8 cellular contexts compared by ENCODE assay signal in genomic region chr6:24125980-24126379, GRCh38. TPM values are rescaled to one million over a fixed set of nuclear protein-coding genes. Genes with fewer than 3 reads are reported as not detected.
A peak's percentile ranks its signal among the peaks of the same experiment; 100 is the strongest.
DNase-seq lines count a peak whose midpoint lies in the region; ATAC-seq and TF ChIP-seq lines count a peak whose summit lies in the region.

A gene with protein sequence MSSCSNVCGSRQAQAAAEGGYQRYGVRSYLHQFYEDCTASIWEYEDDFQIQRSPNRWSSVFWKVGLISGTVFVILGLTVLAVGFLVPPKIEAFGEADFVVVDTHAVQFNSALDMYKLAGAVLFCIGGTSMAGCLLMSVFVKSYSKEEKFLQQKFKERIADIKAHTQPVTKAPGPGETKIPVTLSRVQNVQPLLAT (plus strand): TSS chr6:24126215. CDS start chr6:24134328, 8,113 bp downstream.

- DNase-seq in CMK (ENCODE audit: low read depth) (peak; percentile 8), NCI-H1092 (lab: John Stamatoyannopoulos, UW) (peak; percentile 47), SK-N-DZ (ENCODE audit: low spot score) (peak; percentile 80), coronary artery (ENCODE audit: low spot score) (no peak), tibial artery (no peak), left lobe of liver (ENCODE audit: low spot score) (no peak)

- H3K4me1 ChIP-seq in tibial artery = no peaks in the 10 kb centered on the region

- H3K4me3 ChIP-seq in iPS-18c (ENCODE audit: insufficient read depth, low read depth, low read length) (peak within 1 kb of the TSS; percentile 53), coronary artery (no peak within 1 kb of the TSS), tibial artery (no peak within 1 kb of the TSS)

- H3K36me3 ChIP-seq in tibial artery = no peaks in the 10 kb centered on the region

- no peaks in the 10 kb centered on the region for H3K9me3 ChIP-seq in iPS-18c (ENCODE audit: control insufficient read depth, insufficient read depth, low read length)
- no peaks in the 10 kb centered on the region for H3K9me3 ChIP-seq in tibial artery

- no peak for TF ChIP-seq CTCF in coronary artery (IDR thresholded peaks at IDR 0.05)
- TF ChIP-seq CTCF in tibial artery (IDR thresholded peaks at IDR 0.05) = no peak

- ATAC-seq in HG03520 (IDR thresholded peaks at IDR 0.05; ENCODE audit: unreplicated experiment) = no peak
- no peak for ATAC-seq in left lobe of liver

- H3K27ac ChIP-seq in coronary artery (no peak within 1 kb of the TSS), tibial artery (no peak within 1 kb of the TSS)

- peaks cover 0 to 10% of the 10 kb centered on the region in 2 donors for H3K27me3 ChIP-seq in tibial artery

- intact Hi-C loops in tibial artery (cut with DNase I; ENCODE audit: low total_unique reads) = no loop called here

RNA-seq across cellular contexts. Expression of the gene that starts here (rescaled TPM):
- 24.0 and 34.6 TPM in 2 replicates for polyA plus RNA-seq in SK-N-DZ (2014; cell fraction: cytosol; rRNA removed)
- 38.7 and 77.2 TPM in 2 replicates for polyA plus RNA-seq in SK-N-DZ (2014; cell fraction: nucleus; rRNA removed)
- total RNA-seq in left lobe of liver = not detected

Comparison
In these comparisons a context has a peak if more than half of its experiments do, and no peak if none do; other contexts are left out.
1. DNase-seq: peak in CMK (single experiment), NCI-H1092 (single experiment) and SK-N-DZ (single experiment); none in coronary artery (single experiment), tibial artery (0 of 2) and left lobe of liver (single experiment).